36 cellular contexts compared by ENCODE assay signal in genomic region chr16:79190542-79190941, GRCh38.
"Had no signal": no experiment of that assay in that cellular context is flagged by ENCODE, and none has a peak within 500 bp of the region (broad histone marks: within the 10 kb centered on the region; RNA-seq: fewer than 3 reads in every experiment).

No MANE protein-coding gene starts in this region.

- H3K9me3 Mint-ChIP-seq: activated naive CD4-positive, alpha-beta T cell treated with anti-CD3 and anti-CD28 coated beads, Interleukin-2, amount 50 U/mL, for 24 hours had no signal

- H3K4me1 ChIP-seq: adrenal gland, body of pancreas, colonic mucosa, esophagus squamous epithelium, gastroesophageal sphincter had no signal

- H3K4me2 ChIP-seq: hepatocyte had no signal

- ATAC-seq: activated CD4-positive, alpha-beta T cell treated with anti-CD3 and anti-CD28 coated beads for 36 hours; activated CD8-positive, alpha-beta memory T cell treated with anti-CD3 and anti-CD28 coated beads, Interleukin-2, amount 10 ng/mL, durations not matched to agents 7 days and 5 days; activated CD8-positive, alpha-beta T cell treated with anti-CD3 and anti-CD28 coated beads, Interleukin-2, amount 10 ng/mL, durations not matched to agents 7 days and 5 days; activated naive CD8-positive, alpha-beta T cell treated with anti-CD3 and anti-CD28 coated beads, Interleukin-2, amount 50 U/mL, for 24 hours; body of pancreas; gastroesophageal sphincter; heart right ventricle had no signal

- H3K27ac ChIP-seq: adrenal gland, body of pancreas, cardiac muscle cell, colonic mucosa, epithelial cell of prostate, esophagus squamous epithelium, gastroesophageal sphincter, heart right ventricle, hepatocyte had no signal

- DNase-seq: activated CD4-positive, alpha-beta memory T cell treated with anti-CD3 and anti-CD28 coated beads for 36 hours; activated CD4-positive, alpha-beta T cell treated with anti-CD3 and anti-CD28 coated beads for 36 hours; activated CD4-positive, alpha-beta T cell treated with anti-CD3 and anti-CD28 coated beads, Interleukin-2, amount 10 ng/mL, durations not matched to agents 24 days and 14 days; activated CD4-positive, CD25-positive, alpha-beta regulatory T cell; activated CD4-positive, CD25-positive, alpha-beta regulatory T cell treated with anti-CD3 and anti-CD28 coated beads, Interleukin-2, amount 50 U/mL, for 72 hours; activated CD8-positive, alpha-beta memory T cell treated with anti-CD3 and anti-CD28 coated beads, Interleukin-2, amount 10 ng/mL, durations not matched to agents 7 days and 5 days; activated CD8-positive, alpha-beta memory T cell treated with anti-CD3 and anti-CD28 coated beads, Interleukin-2, amount 50 U/mL, for 4 hours; activated CD8-positive, alpha-beta T cell treated with anti-CD3 and anti-CD28 coated beads, Interleukin-2, amount 10 ng/mL, durations not matched to agents 7 days and 5 days; activated effector memory CD4-positive, alpha-beta T cell treated with anti-CD3 and anti-CD28 coated beads, Interleukin-2, amount 50 U/mL, for 16 hours; activated naive CD4-positive, alpha-beta T cell treated with anti-CD3 and anti-CD28 coated beads for 36 hours; activated naive CD8-positive, alpha-beta T cell treated with anti-CD3 and anti-CD28 coated beads for 36 hours; activated naive CD8-positive, alpha-beta T cell treated with anti-CD3 and anti-CD28 coated beads, Interleukin-2, amount 50 U/mL, for 24 hours; activated T-cell treated with anti-CD3 and anti-CD28 coated beads, Interleukin-2, amount 50 U/mL, for 1 hour; activated T-cell treated with anti-CD3 and anti-CD28 coated beads, Interleukin-2, amount 50 U/mL, for 48 hours; adrenal gland; amygdala; aorta; body of pancreas; central memory CD4-positive, alpha-beta T cell; cerebellar nuclear complex; colonic mucosa; effector CD8-positive, alpha-beta T cell; esophagus squamous epithelium; foreskin melanocyte; heart right ventricle; T1000 had no signal

- H3K27ac Mint-ChIP-seq: activated CD4-positive, alpha-beta memory T cell treated with anti-CD3 and anti-CD28 coated beads for 36 hours; activated CD4-positive, alpha-beta T cell treated with anti-CD3 and anti-CD28 coated beads for 36 hours; activated CD4-positive, alpha-beta T cell treated with anti-CD3 and anti-CD28 coated beads, Interleukin-2, amount 10 ng/mL, durations not matched to agents 24 days and 14 days; activated CD8-positive, alpha-beta memory T cell treated with anti-CD3 and anti-CD28 coated beads, Interleukin-2, amount 10 ng/mL, durations not matched to agents 7 days and 5 days; activated CD8-positive, alpha-beta T cell treated with anti-CD3 and anti-CD28 coated beads, Interleukin-2, amount 10 ng/mL, durations not matched to agents 7 days and 5 days; activated naive CD4-positive, alpha-beta T cell treated with anti-CD3 and anti-CD28 coated beads for 36 hours; activated naive CD4-positive, alpha-beta T cell treated with anti-CD3 and anti-CD28 coated beads, Interleukin-2, amount 50 U/mL, for 24 hours; activated naive CD8-positive, alpha-beta T cell treated with anti-CD3 and anti-CD28 coated beads for 36 hours; activated naive CD8-positive, alpha-beta T cell treated with anti-CD3 and anti-CD28 coated beads, Interleukin-2, amount 50 U/mL, for 24 hours; activated T-helper 1 cell treated with anti-CD3 and anti-CD28 coated beads, Interleukin-12 subunit alpha, Interleukin-12 subunit beta, Interleukin-2, Interleukin-4 antibody, amounts not matched to agents 30 ng/mL and 10 ng/mL and 1 ng/mL, durations not matched to agents 14 hours and 24 hours and 36 hours; activated T-helper 2 cell treated with anti-CD3 and anti-CD28 coated beads, Interferon-gamma antibody, Interleukin-2, Interleukin-4, amounts not matched to agents 10 μg/mL and 5 μg/mL and 100 μg/mL, durations not matched to agents 14 hours and 24 hours and 36 hours; T-helper 2 cell treated with Interferon-gamma antibody and Interleukin-4, amounts not matched to agents 5 μg/mL and 100 μg/mL, for 36 hours had no signal

- H3K36me3 Mint-ChIP-seq: activated naive CD4-positive, alpha-beta T cell treated with anti-CD3 and anti-CD28 coated beads, Interleukin-2, amount 50 U/mL, for 24 hours had no signal

- H3K4me1 Mint-ChIP-seq: activated CD4-positive, alpha-beta T cell treated with anti-CD3 and anti-CD28 coated beads for 36 hours; activated naive CD4-positive, alpha-beta T cell treated with anti-CD3 and anti-CD28 coated beads, Interleukin-2, amount 50 U/mL, for 24 hours; activated naive CD8-positive, alpha-beta T cell treated with anti-CD3 and anti-CD28 coated beads, Interleukin-2, amount 50 U/mL, for 24 hours had no signal

- FAIRE-seq: endometrium, endothelial cell of umbilical vein had no signal

- H3K4me3 ChIP-seq: adrenal gland, body of pancreas, cardiac muscle cell, colonic mucosa, esophagus squamous epithelium, gastroesophageal sphincter, heart right ventricle, hepatocyte had no signal

- H3K9me3 ChIP-seq: adrenal gland, body of pancreas, colonic mucosa, esophagus squamous epithelium, gastroesophageal sphincter had no signal

- H3K27me3 ChIP-seq: adrenal gland, body of pancreas, cardiac muscle cell, colonic mucosa, esophagus squamous epithelium, gastroesophageal sphincter, heart right ventricle, hepatocyte had no signal

- H3K36me3 ChIP-seq: adrenal gland, cardiac muscle cell, colonic mucosa, esophagus squamous epithelium, gastroesophageal sphincter, heart right ventricle had no signal

- H3K27me3 Mint-ChIP-seq: activated naive CD4-positive, alpha-beta T cell treated with anti-CD3 and anti-CD28 coated beads, Interleukin-2, amount 50 U/mL, for 24 hours had no signal

- H3K4me3 Mint-ChIP-seq: activated CD4-positive, alpha-beta memory T cell treated with anti-CD3 and anti-CD28 coated beads for 36 hours; activated CD4-positive, alpha-beta T cell treated with anti-CD3 and anti-CD28 coated beads for 36 hours; activated CD4-positive, alpha-beta T cell treated with anti-CD3 and anti-CD28 coated beads, Interleukin-2, amount 10 ng/mL, durations not matched to agents 24 days and 14 days; activated CD8-positive, alpha-beta memory T cell treated with anti-CD3 and anti-CD28 coated beads, Interleukin-2, amount 10 ng/mL, durations not matched to agents 7 days and 5 days; activated CD8-positive, alpha-beta T cell treated with anti-CD3 and anti-CD28 coated beads, Interleukin-2, amount 10 ng/mL, durations not matched to agents 7 days and 5 days; activated naive CD4-positive, alpha-beta T cell treated with anti-CD3 and anti-CD28 coated beads for 36 hours; activated naive CD4-positive, alpha-beta T cell treated with anti-CD3 and anti-CD28 coated beads, Interleukin-2, amount 50 U/mL, for 24 hours; activated naive CD8-positive, alpha-beta T cell treated with anti-CD3 and anti-CD28 coated beads for 36 hours; activated naive CD8-positive, alpha-beta T cell treated with anti-CD3 and anti-CD28 coated beads, Interleukin-2, amount 50 U/mL, for 24 hours; activated T-helper 1 cell treated with anti-CD3 and anti-CD28 coated beads, Interleukin-12 subunit alpha, Interleukin-12 subunit beta, Interleukin-2, Interleukin-4 antibody, amounts not matched to agents 30 ng/mL and 10 ng/mL and 1 ng/mL, durations not matched to agents 14 hours and 24 hours and 36 hours; T-helper 2 cell treated with Interferon-gamma antibody and Interleukin-4, amounts not matched to agents 5 μg/mL and 100 μg/mL, for 36 hours had no signal

- H3K79me2 ChIP-seq: hepatocyte had no signal

- H2AFZ ChIP-seq: hepatocyte had no signal
